In the genomic region with DNA sequence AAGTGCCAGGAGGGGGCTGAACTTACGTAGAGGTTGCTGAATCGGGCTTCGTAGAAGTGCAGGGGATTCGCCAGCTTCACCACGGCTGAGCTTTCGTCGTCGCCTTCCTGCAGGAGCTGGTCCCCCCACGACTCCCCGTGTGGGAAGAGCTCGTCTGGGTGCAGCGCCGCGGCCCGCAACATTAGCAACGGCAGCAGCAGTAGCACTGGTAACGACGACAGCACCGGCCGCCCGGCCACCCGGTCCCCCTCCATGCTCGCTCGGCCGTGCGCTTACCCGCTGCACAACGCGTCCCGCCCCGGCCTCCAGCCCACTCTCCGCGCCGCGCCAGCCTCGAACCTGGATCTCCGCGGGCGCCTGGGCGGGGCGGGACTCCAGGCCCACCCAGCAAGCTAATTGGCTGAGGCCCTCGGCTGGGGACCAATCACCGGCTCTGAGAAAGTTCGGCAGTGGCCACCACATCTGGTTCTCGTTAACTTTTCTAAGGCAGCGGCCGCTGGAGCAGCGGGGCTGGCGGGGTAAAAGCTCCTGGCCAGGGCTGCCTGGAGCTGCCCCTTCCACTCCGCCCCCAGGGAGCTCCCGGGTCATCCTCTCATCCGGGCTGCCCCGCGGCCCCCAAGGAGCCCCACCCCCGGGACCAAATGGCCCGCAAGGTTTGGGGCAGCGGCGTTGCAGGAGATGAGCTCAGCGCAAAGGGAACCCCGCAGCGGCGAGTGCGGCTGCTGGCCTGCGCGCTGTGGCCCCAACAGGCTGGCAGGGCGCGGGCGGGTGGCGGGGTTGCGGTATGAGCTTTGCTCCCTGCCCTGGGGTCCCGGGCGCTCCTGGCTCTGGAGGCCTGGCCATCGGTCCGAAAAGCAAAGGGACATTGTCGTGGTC, we compare ENCODE assay signal across 7 cellular contexts. TPM values are rescaled to one million over a fixed set of nuclear protein-coding genes. Genes with fewer than 3 reads are reported as not detected.
DNase-seq lines count a peak whose midpoint lies in the region; ATAC-seq and TF ChIP-seq lines count a peak whose summit lies in the region.

A gene with protein sequence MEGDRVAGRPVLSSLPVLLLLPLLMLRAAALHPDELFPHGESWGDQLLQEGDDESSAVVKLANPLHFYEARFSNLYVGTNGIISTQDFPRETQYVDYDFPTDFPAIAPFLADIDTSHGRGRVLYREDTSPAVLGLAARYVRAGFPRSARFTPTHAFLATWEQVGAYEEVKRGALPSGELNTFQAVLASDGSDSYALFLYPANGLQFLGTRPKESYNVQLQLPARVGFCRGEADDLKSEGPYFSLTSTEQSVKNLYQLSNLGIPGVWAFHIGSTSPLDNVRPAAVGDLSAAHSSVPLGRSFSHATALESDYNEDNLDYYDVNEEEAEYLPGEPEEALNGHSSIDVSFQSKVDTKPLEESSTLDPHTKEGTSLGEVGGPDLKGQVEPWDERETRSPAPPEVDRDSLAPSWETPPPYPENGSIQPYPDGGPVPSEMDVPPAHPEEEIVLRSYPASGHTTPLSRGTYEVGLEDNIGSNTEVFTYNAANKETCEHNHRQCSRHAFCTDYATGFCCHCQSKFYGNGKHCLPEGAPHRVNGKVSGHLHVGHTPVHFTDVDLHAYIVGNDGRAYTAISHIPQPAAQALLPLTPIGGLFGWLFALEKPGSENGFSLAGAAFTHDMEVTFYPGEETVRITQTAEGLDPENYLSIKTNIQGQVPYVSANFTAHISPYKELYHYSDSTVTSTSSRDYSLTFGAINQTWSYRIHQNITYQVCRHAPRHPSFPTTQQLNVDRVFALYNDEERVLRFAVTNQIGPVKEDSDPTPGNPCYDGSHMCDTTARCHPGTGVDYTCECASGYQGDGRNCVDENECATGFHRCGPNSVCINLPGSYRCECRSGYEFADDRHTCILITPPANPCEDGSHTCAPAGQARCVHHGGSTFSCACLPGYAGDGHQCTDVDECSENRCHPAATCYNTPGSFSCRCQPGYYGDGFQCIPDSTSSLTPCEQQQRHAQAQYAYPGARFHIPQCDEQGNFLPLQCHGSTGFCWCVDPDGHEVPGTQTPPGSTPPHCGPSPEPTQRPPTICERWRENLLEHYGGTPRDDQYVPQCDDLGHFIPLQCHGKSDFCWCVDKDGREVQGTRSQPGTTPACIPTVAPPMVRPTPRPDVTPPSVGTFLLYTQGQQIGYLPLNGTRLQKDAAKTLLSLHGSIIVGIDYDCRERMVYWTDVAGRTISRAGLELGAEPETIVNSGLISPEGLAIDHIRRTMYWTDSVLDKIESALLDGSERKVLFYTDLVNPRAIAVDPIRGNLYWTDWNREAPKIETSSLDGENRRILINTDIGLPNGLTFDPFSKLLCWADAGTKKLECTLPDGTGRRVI (N-terminal part only) (minus strand): TSS at position 319 of the 876 bp plus-strand sequence. CDS start 65 bp downstream, at position 254.

- peak within 1 kb of the TSS; percentile 45 for H3K4me3 ChIP-seq in RWPE2 (ENCODE audit: severe bottlenecking)
- peak within 1 kb of the TSS; percentile 65 for H3K4me3 ChIP-seq in astrocyte of the cerebellum (ENCODE audit: low read depth, low read length)

- H3K27ac Mint-ChIP-seq in progenitor cell of endocrine pancreas: no peak within 1 kb of the TSS

- H3K4me1 ChIP-seq in RWPE2 (ENCODE audit: insufficient read depth, poor library complexity, severe bottlenecking): peaks cover 4% of the 10 kb centered on the region

- TF ChIP-seq CTCF in RWPE2 (IDR thresholded peaks at IDR 0.05; ENCODE audit: poor library complexity, severe bottlenecking): peak; percentile 4
- TF ChIP-seq CTCF in astrocyte of the cerebellum (IDR thresholded peaks at IDR 0.05; ENCODE audit: low read depth, low read length, missing control alignments): no peak
- TF ChIP-seq CTCF in progenitor cell of endocrine pancreas (IDR thresholded peaks at IDR 0.05; ENCODE audit: unreplicated experiment): no peak

- peaks cover 4% of the 10 kb centered on the region for H3K4me1 Mint-ChIP-seq in progenitor cell of endocrine pancreas (ENCODE audit: low read depth)

- peaks cover 31% of the 10 kb centered on the region for H3K27me3 ChIP-seq in RWPE2 (ENCODE audit: insufficient read depth, poor library complexity, severe bottlenecking)

- no peak for DNase-seq in RWPE2 (ENCODE audit: low spot score)
- peak; percentile 90 for DNase-seq in astrocyte of the cerebellum (ENCODE audit: low read depth)
- DNase-seq in hepatic stellate cell (ENCODE audit: low spot score): peak; percentile 97
- peak; percentile 50 for DNase-seq in progenitor cell of endocrine pancreas (ENCODE audit: low spot score, unreplicated experiment)

- H3K9me3 Mint-ChIP-seq in progenitor cell of endocrine pancreas (ENCODE audit: low read depth): no peaks in the 10 kb centered on the region

- no peak within 1 kb of the TSS for H3K27ac ChIP-seq in RWPE2 (ENCODE audit: poor library complexity, severe bottlenecking)

- in situ Hi-C loops in astrocyte of the cerebellum (cut with HindIII; ENCODE audit: low sequenced_read_pairs): no loop called here

- ATAC-seq in GM19395 (IDR thresholded peaks at IDR 0.05; ENCODE audit: unreplicated experiment) (peak; percentile 56), RWPE2 (ENCODE audit: low read depth) (peak; percentile 75), HG02885 (IDR thresholded peaks at IDR 0.05; ENCODE audit: poor library complexity, unreplicated experiment) (no peak), GM19023 (IDR thresholded peaks at IDR 0.05; ENCODE audit: unreplicated experiment) (no peak)

- peaks cover 68% of the 10 kb centered on the region for H3K27me3 Mint-ChIP-seq in progenitor cell of endocrine pancreas

- no peaks in the 10 kb centered on the region for H3K36me3 Mint-ChIP-seq in progenitor cell of endocrine pancreas (ENCODE audit: insufficient read depth)

- H3K4me3 Mint-ChIP-seq in progenitor cell of endocrine pancreas (ENCODE audit: low read depth): peak within 1 kb of the TSS; percentile 66

- H3K36me3 ChIP-seq in RWPE2 (ENCODE audit: low read depth): no peaks in the 10 kb centered on the region

- H3K9me3 ChIP-seq in RWPE2 (ENCODE audit: severe bottlenecking): no peaks in the 10 kb centered on the region

RNA-seq across cellular contexts. Expression of the gene that starts here (rescaled TPM):
- 2.1 and 3.3 TPM in 2 replicates for total RNA-seq in progenitor cell of endocrine pancreas

Comparison
In these comparisons a context has a peak if more than half of its experiments do, and no peak if none do; other contexts are left out.
1. ATAC-seq: peak in GM19395 (single experiment) and RWPE2 (single experiment); none in HG02885 (single experiment) and GM19023 (single experiment).